Comparison of ENCODE assay signal across 24 cellular contexts in the genomic region with DNA sequence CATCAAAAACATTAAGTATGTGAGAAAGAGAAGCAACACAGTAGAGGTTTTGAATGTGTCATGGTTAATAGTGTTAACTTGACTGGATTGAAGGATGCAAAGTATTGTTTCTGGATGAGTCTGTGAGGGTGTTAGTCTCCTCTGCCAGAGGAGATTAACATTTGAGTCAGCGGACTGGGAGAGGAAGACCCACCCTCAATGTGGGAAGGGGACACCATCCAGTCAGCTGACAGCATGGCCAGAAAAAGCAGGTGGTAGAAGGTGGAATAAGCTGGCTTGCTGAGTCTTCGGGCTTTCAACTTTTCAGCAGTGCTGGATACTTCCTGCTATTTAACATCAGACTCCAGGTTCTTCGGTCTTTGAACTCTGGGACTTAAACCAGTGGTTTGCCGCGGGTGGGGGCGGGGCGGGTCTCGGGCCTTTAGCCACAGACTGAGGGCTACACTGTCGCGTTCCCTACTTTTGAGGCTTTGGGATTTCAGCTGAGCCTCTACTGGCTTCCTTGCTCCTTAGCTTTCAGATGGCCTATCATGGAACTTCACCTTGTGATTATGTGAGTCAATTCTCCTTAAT.
"Had no signal": no experiment of that assay in that cellular context is flagged by ENCODE, and none has a peak within 500 bp of the region (broad histone marks: within the 10 kb centered on the region; RNA-seq: fewer than 3 reads in every experiment).

No MANE protein-coding gene starts in this region.

- H3K36me3 Mint-ChIP-seq: activated CD8-positive, alpha-beta memory T cell treated with anti-CD3 and anti-CD28 coated beads, Interleukin-2, amount 10 ng/mL, durations not matched to agents 7 days and 5 days; activated naive CD4-positive, alpha-beta T cell treated with anti-CD3 and anti-CD28 coated beads, Interleukin-2, amount 50 U/mL, for 24 hours had no signal

- H3K27ac ChIP-seq: breast epithelium had no signal

- H3K36me3 ChIP-seq: breast epithelium had no signal

- H3K4me3 Mint-ChIP-seq: activated B cell treated with CpG ODN at 0.5 μM for 24 hours; activated CD4-positive, alpha-beta T cell treated with anti-CD3 and anti-CD28 coated beads, Interleukin-2, amount 10 ng/mL, durations not matched to agents 24 days and 14 days; activated CD8-positive, alpha-beta memory T cell treated with anti-CD3 and anti-CD28 coated beads, Interleukin-2, amount 10 ng/mL, durations not matched to agents 7 days and 5 days; activated naive CD4-positive, alpha-beta T cell treated with anti-CD3 and anti-CD28 coated beads, Interleukin-2, amount 50 U/mL, for 24 hours; activated T-cell treated with anti-CD3 and anti-CD28 coated beads, Interleukin-2, amount 50 U/mL, for 24 hours; activated T-helper 1 cell treated with anti-CD3 and anti-CD28 coated beads, Interleukin-12 subunit alpha, Interleukin-12 subunit beta, Interleukin-2, Interleukin-4 antibody, amounts not matched to agents 30 ng/mL and 10 ng/mL and 1 ng/mL, durations not matched to agents 14 hours and 24 hours and 36 hours; T-helper 17 cell had no signal

- H3K27me3 ChIP-seq: breast epithelium had no signal

- ATAC-seq: activated CD8-positive, alpha-beta memory T cell treated with anti-CD3 and anti-CD28 coated beads, Interleukin-2, amount 10 ng/mL, durations not matched to agents 7 days and 5 days; PC-3; T-helper 17 cell had no signal

- H3K9me3 Mint-ChIP-seq: activated B cell treated with CpG ODN at 0.5 μM for 24 hours; activated CD4-positive, alpha-beta T cell treated with anti-CD3 and anti-CD28 coated beads, Interleukin-2, amount 10 ng/mL, durations not matched to agents 24 days and 14 days; activated naive CD4-positive, alpha-beta T cell treated with anti-CD3 and anti-CD28 coated beads, Interleukin-2, amount 50 U/mL, for 24 hours; activated T-cell treated with anti-CD3 and anti-CD28 coated beads, Interleukin-2, amount 50 U/mL, for 24 hours; activated T-helper 1 cell treated with anti-CD3 and anti-CD28 coated beads, Interleukin-12 subunit alpha, Interleukin-12 subunit beta, Interleukin-2, Interleukin-4 antibody, amounts not matched to agents 30 ng/mL and 10 ng/mL and 1 ng/mL, durations not matched to agents 14 hours and 24 hours and 36 hours had no signal

- H3K4me1 ChIP-seq: breast epithelium had no signal

- DNase-seq: activated B cell treated with CpG ODN at 0.5 μM for 24 hours; activated CD4-positive, alpha-beta T cell treated with anti-CD3 and anti-CD28 coated beads for 1 hour; activated CD4-positive, alpha-beta T cell treated with anti-CD3 and anti-CD28 coated beads, Interleukin-2, amount 10 ng/mL, durations not matched to agents 24 days and 14 days; activated CD4-positive, alpha-beta T cell treated with anti-CD3 and anti-CD28 coated beads, Interleukin-2, amount 50 U/mL, for 48 hours; activated CD8-positive, alpha-beta memory T cell treated with anti-CD3 and anti-CD28 coated beads, Interleukin-2, amount 10 ng/mL, durations not matched to agents 7 days and 5 days; activated effector memory CD4-positive, alpha-beta T cell treated with Interleukin-2 at 50 U/mL for 16 hours; activated naive CD4-positive, alpha-beta T cell; activated T-cell treated with anti-CD3 and anti-CD28 coated beads, Interleukin-2, amount 50 U/mL, for 24 hours; aorta; caudate nucleus; KG1; NCI-H1092; NCI-H2171; NCI-H2227 treated with DMSO at 0.1 percent for 48 hours; NCI-H446 treated with DMSO at 0.1 percent for 48 hours; NCI-H524 treated with DMSO at 0.1 percent for 48 hours; NCI-H82; PC-3; SHP77 treated with DMSO at 0.1 percent for 48 hours; T-helper 17 cell; T-helper 9 cell had no signal

- H3K4me3 ChIP-seq: breast epithelium had no signal

- H3K27ac Mint-ChIP-seq: activated B cell treated with CpG ODN at 0.5 μM for 24 hours; activated CD4-positive, alpha-beta T cell treated with anti-CD3 and anti-CD28 coated beads, Interleukin-2, amount 10 ng/mL, durations not matched to agents 24 days and 14 days; activated CD8-positive, alpha-beta memory T cell treated with anti-CD3 and anti-CD28 coated beads, Interleukin-2, amount 10 ng/mL, durations not matched to agents 7 days and 5 days; activated naive CD4-positive, alpha-beta T cell treated with anti-CD3 and anti-CD28 coated beads, Interleukin-2, amount 50 U/mL, for 24 hours; activated T-cell treated with anti-CD3 and anti-CD28 coated beads, Interleukin-2, amount 50 U/mL, for 24 hours; activated T-helper 1 cell treated with anti-CD3 and anti-CD28 coated beads, Interleukin-12 subunit alpha, Interleukin-12 subunit beta, Interleukin-2, Interleukin-4 antibody, amounts not matched to agents 30 ng/mL and 10 ng/mL and 1 ng/mL, durations not matched to agents 14 hours and 24 hours and 36 hours; T-helper 17 cell had no signal

- H3K27me3 Mint-ChIP-seq: activated B cell treated with CpG ODN at 0.5 μM for 24 hours; activated CD4-positive, alpha-beta T cell treated with anti-CD3 and anti-CD28 coated beads, Interleukin-2, amount 10 ng/mL, durations not matched to agents 24 days and 14 days; activated CD8-positive, alpha-beta memory T cell treated with anti-CD3 and anti-CD28 coated beads, Interleukin-2, amount 10 ng/mL, durations not matched to agents 7 days and 5 days; T-helper 17 cell had no signal

- H3K9me3 ChIP-seq: breast epithelium had no signal

- H3K4me1 Mint-ChIP-seq: activated B cell treated with CpG ODN at 0.5 μM for 24 hours; activated CD4-positive, alpha-beta T cell treated with anti-CD3 and anti-CD28 coated beads, Interleukin-2, amount 10 ng/mL, durations not matched to agents 24 days and 14 days; activated CD8-positive, alpha-beta memory T cell treated with anti-CD3 and anti-CD28 coated beads, Interleukin-2, amount 10 ng/mL, durations not matched to agents 7 days and 5 days; activated naive CD4-positive, alpha-beta T cell treated with anti-CD3 and anti-CD28 coated beads, Interleukin-2, amount 50 U/mL, for 24 hours had no signal
